8 cellular contexts compared by ENCODE assay signal in genomic region chr13:42272115-42272756, GRCh38. TPM values are rescaled to one million over a fixed set of nuclear protein-coding genes. Genes with fewer than 3 reads are reported as not detected.
DNase-seq lines count a peak whose midpoint lies in the region; ATAC-seq, FAIRE-seq and TF ChIP-seq lines count a peak whose summit lies in the region.

Gene AKAP11 (plus strand): TSS chr13:42272152. CDS start chr13:42286349, 14,197 bp downstream.

- peak; percentile 79 for DNase-seq in ELF-1 (ENCODE audit: low read depth, low spot score)
- peak; percentile 72 for DNase-seq in KBM-7
- DNase-seq in UCSD-AML1 (lab: John Stamatoyannopoulos, UW; ENCODE audit: unreplicated experiment) = peak; percentile 69
- peak; percentile 50 to 54 for DNase-seq in cardiac fibroblast (ENCODE audit: low read depth in 2 of 2)
- no peak for DNase-seq in kidney
- peak; percentile 15 to 31 for DNase-seq in stimulated activated CD4-positive, alpha-beta T cell treated with anti-CD3 and anti-CD28 coated beads, Interleukin-15, amount 100 ng/mL, for 1 hour (ENCODE audit: low read depth in 1 of 2, low spot score in 1 of 2)
- no peak for DNase-seq in SHP77 treated with DMSO at 0.1 percent for 48 hours (lab: John Stamatoyannopoulos, UW)

- no peaks in the 10 kb centered on the region for H3K36me3 ChIP-seq in kidney (ENCODE audit: control insufficient read depth in 1 of 2, insufficient read depth in 2 of 2, low read length in 2 of 2)

- intact Hi-C loops in kidney (cut with DNase I) = no loop called here

- H3K9me3 ChIP-seq in kidney (ENCODE audit: control insufficient read depth in 1 of 2, low read length in 2 of 2) = no peaks in the 10 kb centered on the region

- peaks cover 4 to 5% of the 10 kb centered on the region in 2 donors for H3K4me1 ChIP-seq in kidney (ENCODE audit: control insufficient read depth in 1 of 2, insufficient read depth in 1 of 2, low read depth in 1 of 2, low read length in 2 of 2)

- TF ChIP-seq CTCF in cardiac fibroblast (IDR thresholded peaks at IDR 0.05; ENCODE audit: low read depth, low read length) (no peak), kidney (IDR thresholded peaks at IDR 0.05; ENCODE audit: borderline replicate concordance, extremely low read depth, insufficient read depth) (no peak)

- in situ Hi-C loops in KBM-7 (cut with MboI; ENCODE audit: low pct_unique_long_range_greater_than_20kb, low sequenced_read_pairs) = no loop called here

- peak within 1 kb of the TSS; percentile 73 to 79 for H3K9ac ChIP-seq in kidney (ENCODE audit: low read length in 2 of 2)

- ATAC-seq in GM21576 (IDR thresholded peaks at IDR 0.05; ENCODE audit: unreplicated experiment) = peak; percentile 12

- H3K27ac ChIP-seq in kidney (ENCODE audit: low read depth in 2 of 2, low read length in 2 of 2) = peak within 1 kb of the TSS; percentile 81 to 86

- H3K4me3 ChIP-seq in cardiac fibroblast (replicated peaks in 1 of 2; ENCODE audit: low read depth in 2 of 2, low read length in 2 of 2) (peak within 1 kb of the TSS; percentile 82 to 86), kidney (ENCODE audit: low read length in 2 of 2) (peak within 1 kb of the TSS; percentile 80 to 93)

- FAIRE-seq in kidney (lab: Jason Lieb, UNC) = no peak

RNA-seq across cellular contexts. Expression of gene AKAP11, which starts in this region (rescaled TPM):
- 35.2 TPM for total RNA-seq in kidney
- polyA plus RNA-seq in kidney (ENCODE audit: insufficient read depth, low read depth, low replicate concordance) = 4.9 TPM

Comparison
In these comparisons a context has a peak if more than half of its experiments do, and no peak if none do; other contexts are left out.
1. DNase-seq: peak in ELF-1 (single experiment), KBM-7 (single experiment), UCSD-AML1 (single experiment), cardiac fibroblast (2 of 2) and stimulated activated CD4-positive, alpha-beta T cell treated with anti-CD3 and anti-CD28 coated beads, Interleukin-15, amount 100 ng/mL, for 1 hour (2 of 2); none in kidney (single experiment) and SHP77 treated with DMSO at 0.1 percent for 48 hours (single experiment).